Comparison of ENCODE assay signal across 1 cellular context in the genomic region with DNA sequence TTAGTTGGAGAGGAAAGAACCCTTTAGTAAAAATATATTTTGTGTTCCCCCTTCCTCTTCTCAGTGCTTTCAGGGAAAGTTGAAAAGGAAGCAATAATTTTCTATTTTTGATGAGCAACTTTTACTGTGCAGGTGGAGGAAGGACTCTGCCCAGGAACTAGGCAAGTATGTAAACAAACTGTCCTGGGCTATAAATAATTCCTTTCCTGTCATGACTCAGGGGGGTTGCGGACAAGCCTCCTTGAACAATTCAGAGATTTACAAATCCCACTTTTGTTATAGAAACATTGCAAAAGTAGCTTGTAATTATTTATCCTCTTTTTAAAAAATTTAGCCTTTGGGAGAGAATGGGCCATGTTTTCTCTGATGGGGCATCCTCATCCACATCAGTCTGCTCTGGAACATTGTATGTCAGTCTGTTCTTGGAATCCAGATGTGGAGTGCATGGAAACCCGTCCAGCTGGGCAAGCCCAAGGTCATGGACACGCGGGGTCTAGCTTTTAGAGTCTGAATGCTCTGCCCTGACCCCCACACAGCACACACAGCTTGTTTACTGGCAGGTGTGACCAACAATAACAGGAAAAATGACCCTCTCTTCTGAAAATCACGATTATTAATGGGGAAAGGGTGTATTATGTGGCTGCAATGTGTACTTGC.
TF ChIP-seq lines count a peak whose summit lies in the region.

No MANE protein-coding gene starts in this region.

TF ChIP-seq in endothelial cell of umbilical vein, 7 proteins besides CTCF, POLR2A, EP300 and RAD21:
- no peak for TF ChIP-seq POLR2AphosphoS5 (IDR thresholded peaks at IDR 0.05; ENCODE audit: insufficient read depth, low read depth, low read length)
- peak; percentile 53 for TF ChIP-seq FOS (IDR thresholded peaks at IDR 0.05; ENCODE audit: borderline replicate concordance, insufficient read depth, low read length)
- peak; percentile 3 for TF ChIP-seq JUN (IDR thresholded peaks at IDR 0.05; ENCODE audit: borderline replicate concordance, insufficient read depth, insufficient read length, low read depth)
- TF ChIP-seq GATA2 (IDR thresholded peaks at IDR 0.05; ENCODE audit: insufficient read depth, insufficient read length, low read depth, low read length) = no peak
- TF ChIP-seq MYC (IDR thresholded peaks at IDR 0.05; ENCODE audit: low read depth, low read length) = no peak
- TF ChIP-seq EZH2 (IDR thresholded peaks at IDR 0.05; ENCODE audit: borderline replicate concordance, low read depth, low read length, severe bottlenecking) = no peak
- TF ChIP-seq MAX (IDR thresholded peaks at IDR 0.05; ENCODE audit: insufficient read depth, insufficient read length) = no peak
